Comparison of ENCODE assay signal across 1 cellular context in the genomic region with DNA sequence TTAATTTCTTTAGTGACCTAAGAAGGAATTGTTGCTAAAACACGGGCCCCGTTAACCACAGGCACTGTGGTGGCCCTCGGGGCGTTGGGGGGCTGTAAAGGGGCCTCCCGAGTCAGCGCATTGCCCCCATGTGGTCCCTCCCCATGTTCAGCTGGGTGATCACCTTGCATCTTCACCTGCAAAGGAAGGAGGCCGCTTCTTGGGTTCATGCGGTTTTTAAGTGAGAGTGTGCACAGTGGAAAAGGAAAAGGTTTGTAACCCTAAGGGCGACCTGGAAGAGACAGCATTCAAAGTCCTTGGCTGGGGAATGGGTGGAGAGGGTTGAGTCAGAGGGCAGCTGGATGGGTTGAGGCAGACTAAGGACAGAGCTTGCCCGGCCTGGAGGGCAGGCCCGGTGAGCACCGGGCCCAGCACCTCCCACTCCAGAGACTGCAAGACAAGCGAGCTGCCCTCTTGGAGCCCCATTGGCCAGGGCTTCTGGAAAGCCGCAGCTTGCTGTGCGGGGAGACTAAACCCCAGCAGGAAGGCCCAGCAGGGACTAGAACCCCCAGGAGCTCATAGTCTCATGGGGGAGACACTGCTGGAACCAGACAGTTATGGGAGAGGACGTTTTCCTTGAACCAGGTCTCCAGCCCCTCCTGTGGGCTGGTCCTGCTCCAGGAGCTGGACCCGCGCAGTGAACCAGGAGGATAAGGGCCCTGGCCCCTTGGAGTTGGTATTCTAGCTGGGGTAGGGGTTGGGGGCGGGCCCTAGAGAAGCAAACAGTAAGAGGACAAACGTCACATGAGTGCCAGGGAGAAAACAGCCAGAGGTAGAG.
TF ChIP-seq lines count a peak whose summit lies in the region.

No MANE protein-coding gene starts in this region.

TF ChIP-seq in GM23338, 12 proteins besides CTCF, POLR2A, EP300 and RAD21 (continued from another document):
- TF ChIP-seq, protein P1, sequence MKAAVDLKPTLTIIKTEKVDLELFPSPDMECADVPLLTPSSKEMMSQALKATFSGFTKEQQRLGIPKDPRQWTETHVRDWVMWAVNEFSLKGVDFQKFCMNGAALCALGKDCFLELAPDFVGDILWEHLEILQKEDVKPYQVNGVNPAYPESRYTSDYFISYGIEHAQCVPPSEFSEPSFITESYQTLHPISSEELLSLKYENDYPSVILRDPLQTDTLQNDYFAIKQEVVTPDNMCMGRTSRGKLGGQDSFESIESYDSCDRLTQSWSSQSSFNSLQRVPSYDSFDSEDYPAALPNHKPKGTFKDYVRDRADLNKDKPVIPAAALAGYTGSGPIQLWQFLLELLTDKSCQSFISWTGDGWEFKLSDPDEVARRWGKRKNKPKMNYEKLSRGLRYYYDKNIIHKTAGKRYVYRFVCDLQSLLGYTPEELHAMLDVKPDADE (IDR thresholded peaks at IDR 0.05) = no peak
